In genomic region chr15:95280711-95281110, GRCh38 we compare ENCODE assay signal across 17 cellular contexts.
"Had no signal": no experiment of that assay in that cellular context is flagged by ENCODE, and none has a peak within 500 bp of the region (broad histone marks: within the 10 kb centered on the region; RNA-seq: fewer than 3 reads in every experiment).

No MANE protein-coding gene starts in this region.

- H3K36me3 ChIP-seq: esophagus muscularis mucosa, neutrophil, stomach, thoracic aorta had no signal

- H3K27ac ChIP-seq: epithelial cell of prostate, neutrophil had no signal

- H3K9me3 Mint-ChIP-seq: dendritic cell treated with granulocyte-macrophage colony-stimulating factor and Interleukin-4, amounts not matched to agents 40 ng/mL and 50 ng/mL, for 4 days; effector memory CD8-positive, alpha-beta T cell; naive thymus-derived CD4-positive, alpha-beta T cell had no signal

- H3K36me3 Mint-ChIP-seq: immature natural killer cell had no signal

- ATAC-seq: effector memory CD8-positive, alpha-beta T cell; left cardiac atrium; left ventricle myocardium superior; naive thymus-derived CD4-positive, alpha-beta T cell; sciatic nerve had no signal

- H3K4me3 ChIP-seq: esophagus muscularis mucosa, lung, stomach, thoracic aorta had no signal

- H3K4me3 Mint-ChIP-seq: dendritic cell treated with granulocyte-macrophage colony-stimulating factor and Interleukin-4, amounts not matched to agents 40 ng/mL and 50 ng/mL, for 4 days; effector memory CD8-positive, alpha-beta T cell; immature natural killer cell; naive thymus-derived CD4-positive, alpha-beta T cell had no signal

- DNase-seq: effector memory CD8-positive, alpha-beta T cell; foreskin fibroblast; immature natural killer cell; kidney; left cardiac atrium; left ventricle myocardium superior; naive thymus-derived CD4-positive, alpha-beta T cell; stimulated activated naive CD4-positive, alpha-beta T cell; stomach; substantia nigra had no signal

- H3K27me3 ChIP-seq: esophagus muscularis mucosa, stomach had no signal

- H3K9me3 ChIP-seq: esophagus muscularis mucosa, neutrophil, stomach, thoracic aorta had no signal

- H3K27ac Mint-ChIP-seq: dendritic cell treated with granulocyte-macrophage colony-stimulating factor and Interleukin-4, amounts not matched to agents 40 ng/mL and 50 ng/mL, for 4 days; effector memory CD8-positive, alpha-beta T cell; immature natural killer cell; naive thymus-derived CD4-positive, alpha-beta T cell had no signal
